Comparison of ENCODE assay signal across 10 cellular contexts in genomic region chr18:39675358-39675757, GRCh38.
A peak's percentile ranks its signal among the peaks of the same experiment; 100 is the strongest.
DNase-seq lines count a peak whose midpoint lies in the region; ATAC-seq and TF ChIP-seq lines count a peak whose summit lies in the region.
"Had no signal": no experiment of that assay in that cellular context is flagged by ENCODE, and none has a peak within 500 bp of the region (broad histone marks: within the 10 kb centered on the region; RNA-seq: fewer than 3 reads in every experiment).

No MANE protein-coding gene starts in this region.

- DNase-seq in ELR (ENCODE audit: low read depth) (peak; percentile 38), MV-4-11 (lab: John Stamatoyannopoulos, UW) (peak; percentile 43), fibroblast of the aortic adventitia (ENCODE audit: low read depth) (peak; percentile 37), sciatic nerve (ENCODE audit: low spot score) (no peak), epidermal melanocyte (ENCODE audit: insufficient read length, low spot score) (no peak), NCI-H1417 treated with DMSO at 0.1 percent for 48 hours (lab: John Stamatoyannopoulos, UW) (no peak), SW480 (ENCODE audit: low spot score) (no peak)
- DNase-seq: activated CD8-positive, alpha-beta memory T cell treated with anti-CD3 and anti-CD28 coated beads for 24 hours; activated naive CD4-positive, alpha-beta T cell; NCI-H526 had no signal

- intact Hi-C loops in sciatic nerve (cut with DNase I) = no loop called here

- H3K4me3 ChIP-seq in fibroblast of the aortic adventitia (ENCODE audit: low read depth, low read length) = no peak overlapping the region

- ATAC-seq in sciatic nerve = peak; percentile 10

- TF ChIP-seq CTCF in fibroblast of the aortic adventitia (IDR thresholded peaks at IDR 0.05; ENCODE audit: insufficient read depth, low read length) = no peak

Comparison
In these comparisons a context has a peak if more than half of its experiments do, and no peak if none do; other contexts are left out.
1. DNase-seq: peak in ELR (single experiment), MV-4-11 (single experiment) and fibroblast of the aortic adventitia (single experiment); none in sciatic nerve (single experiment), epidermal melanocyte (single experiment), NCI-H1417 treated with DMSO at 0.1 percent for 48 hours (single experiment) and SW480 (single experiment).